In the genomic region with DNA sequence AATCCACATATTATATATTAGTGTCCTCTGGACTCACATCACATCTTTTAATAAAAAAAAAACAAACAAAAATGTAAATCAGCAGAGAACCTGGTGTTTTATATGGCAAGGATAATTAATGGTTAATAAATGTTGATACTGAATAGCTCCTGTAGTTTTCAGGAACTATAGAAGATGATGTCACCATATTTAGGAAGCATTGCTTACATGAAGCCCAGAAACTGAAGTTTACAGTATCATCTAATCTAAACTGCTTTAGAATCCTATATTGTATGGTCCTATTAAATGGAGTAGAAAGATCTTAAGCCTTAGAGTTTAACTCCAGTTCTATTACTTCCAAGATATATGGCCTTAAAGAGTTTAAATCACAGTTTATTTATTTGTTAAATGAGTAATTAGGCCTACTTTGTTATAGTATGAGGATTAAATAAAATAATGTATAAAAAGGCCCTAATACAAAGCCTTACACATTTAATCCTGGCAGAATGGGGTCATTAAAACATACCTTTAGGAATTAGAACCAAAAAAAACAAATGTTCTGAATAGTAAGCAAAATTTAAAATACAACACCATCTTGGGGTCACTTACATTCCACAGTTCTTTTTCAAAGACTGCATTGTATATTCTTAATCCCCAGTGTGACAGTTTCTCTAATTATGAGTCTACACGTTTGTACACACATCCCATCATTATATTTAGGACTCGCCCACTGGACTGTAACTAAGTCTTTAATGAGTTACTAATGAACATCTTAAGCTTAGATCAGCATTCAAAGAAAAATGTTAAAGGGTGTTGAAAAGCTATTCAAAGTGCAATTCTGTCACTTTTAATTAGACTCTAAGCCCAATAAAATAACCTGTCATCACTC, we compare ENCODE assay signal across 25 cellular contexts.
"Had no signal": no experiment of that assay in that cellular context is flagged by ENCODE, and none has a peak within 500 bp of the region (broad histone marks: within the 10 kb centered on the region; RNA-seq: fewer than 3 reads in every experiment).

No MANE protein-coding gene starts in this region.

- H3K27me3 ChIP-seq: dorsolateral prefrontal cortex, gastrocnemius medialis, pancreas, spleen, tibial nerve, upper lobe of left lung had no signal

- H3K9me3 ChIP-seq: gastrocnemius medialis, pancreas, thoracic aorta, upper lobe of left lung had no signal

- H3K36me3 ChIP-seq: gastrocnemius medialis, pancreas, spleen, thoracic aorta, tibial nerve, upper lobe of left lung had no signal

- FAIRE-seq: colon, keratinocyte, pancreas, urothelium cell line had no signal

- ATAC-seq: esophagus mucosa; gastrocnemius medialis; left lobe of liver; naive thymus-derived CD4-positive, alpha-beta T cell; pancreas; right cardiac atrium; stimulated activated memory B cell treated with anti-CD40 and anti-IgM and Interleukin-4, amounts not matched to agents 10 μg/mL and 1 μg/mL and 100 μg/mL, for 72 hours; stimulated activated naive CD8-positive, alpha-beta T cell treated with anti-CD3 and anti-CD28 coated beads, Interleukin-15, Interleukin-2, amounts not matched to agents 100 U/mL and 50 U/mL, for 24 hours had no signal

- H3K27ac ChIP-seq: epithelial cell of prostate, gastrocnemius medialis, pancreas, skin epidermis, spleen, thoracic aorta, upper lobe of left lung had no signal

- H3K4me1 ChIP-seq: gastrocnemius medialis, pancreas, spleen, upper lobe of left lung had no signal

- H3K4me3 ChIP-seq: dorsolateral prefrontal cortex, gastrocnemius medialis, pancreas, skin epidermis, spleen, thoracic aorta, tibial nerve, upper lobe of left lung had no signal

- DNase-seq: dorsolateral prefrontal cortex; effector CD4-positive, alpha-beta T cell; endodermal cell; foreskin fibroblast; gastrocnemius medialis; head of caudate nucleus; mesenchymal stem cell; midbrain; naive thymus-derived CD4-positive, alpha-beta T cell; pancreas; right cardiac atrium; spleen; stimulated activated CD4-positive, alpha-beta T cell treated with anti-CD3 and anti-CD28 coated beads, Interleukin-4, amount 100 ng/mL, for 4 hours; stimulated activated naive CD8-positive, alpha-beta T cell treated with anti-CD3 and anti-CD28 coated beads, Interleukin-15, Interleukin-2, amounts not matched to agents 100 U/mL and 50 U/mL, for 24 hours; upper lobe of left lung had no signal
